In the genomic region with DNA sequence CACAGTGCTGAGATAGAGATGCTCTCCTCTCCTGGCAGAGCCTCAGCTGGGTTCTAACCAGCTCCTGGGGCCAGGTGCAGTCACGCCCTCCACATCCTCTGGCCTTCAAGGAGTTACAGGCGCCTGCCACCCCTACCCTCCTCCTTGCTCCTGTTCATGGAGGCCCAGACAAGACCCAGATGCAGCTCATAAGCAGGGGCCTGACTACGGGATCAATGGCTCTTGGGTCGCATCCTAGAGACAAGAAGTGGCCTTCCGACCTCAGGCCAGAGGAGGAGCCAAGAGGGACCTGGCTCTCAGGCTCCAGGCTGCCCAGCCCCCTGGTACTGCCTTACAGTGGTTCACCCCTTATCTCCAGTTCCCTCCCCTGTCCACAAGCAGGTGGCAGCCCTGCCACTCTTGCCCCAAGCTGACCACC, we compare ENCODE assay signal across 8 cellular contexts. TPM values are rescaled to one million over a fixed set of nuclear protein-coding genes. Genes with fewer than 3 reads are reported as not detected.
DNase-seq lines count a peak whose midpoint lies in the region; ATAC-seq and TF ChIP-seq lines count a peak whose summit lies in the region.

No MANE protein-coding gene starts in this region.

- no peak overlapping the region for H3K4ac ChIP-seq in mesendoderm (ENCODE audit: low read depth, low read length)

- no peaks in the 10 kb centered on the region for H3K27me3 Mint-ChIP-seq in dendritic cell treated with granulocyte-macrophage colony-stimulating factor and Interleukin-4, amounts not matched to agents 40 ng/mL and 50 ng/mL, for 4 days
- H3K27me3 Mint-ChIP-seq in type B pancreatic cell = no peaks in the 10 kb centered on the region

- peaks cover 76% of the 10 kb centered on the region for H3K36me3 Mint-ChIP-seq in dendritic cell treated with granulocyte-macrophage colony-stimulating factor and Interleukin-4, amounts not matched to agents 40 ng/mL and 50 ng/mL, for 4 days (ENCODE audit: low read depth)
- no peaks in the 10 kb centered on the region for H3K36me3 Mint-ChIP-seq in type B pancreatic cell

- no peaks in the 10 kb centered on the region for H3K9me2 ChIP-seq in Loucy (replicated peaks; ENCODE audit: low read depth, low read length)

- no CpG with 5 or more reads among the region's 5 CpGs for WGBS in mesendoderm (ENCODE audit: extremely low coverage, insufficient coverage, low lambda C conversion rate)

- H3K79me2 ChIP-seq in Loucy (ENCODE audit: insufficient read depth, low read length) (peaks cover 57% of the 10 kb centered on the region), mesendoderm (ENCODE audit: control insufficient read depth, insufficient read depth, low read length) (no peaks in the 10 kb centered on the region)

- H3K27ac ChIP-seq in rectal smooth muscle tissue (ENCODE audit: low read depth, low read length) = no peak overlapping the region
- H3K27ac ChIP-seq in mesendoderm (ENCODE audit: low read depth, low read length) = no peak overlapping the region

- no peak overlapping the region for H4K8ac ChIP-seq in mesendoderm (ENCODE audit: low read depth, low read length)

- H3K79me1 ChIP-seq in mesendoderm (ENCODE audit: low read length) = no peaks in the 10 kb centered on the region

- peak overlapping the region; percentile 85 for H3K4me3 Mint-ChIP-seq in dendritic cell treated with granulocyte-macrophage colony-stimulating factor and Interleukin-4, amounts not matched to agents 40 ng/mL and 50 ng/mL, for 4 days
- H3K4me3 Mint-ChIP-seq in type B pancreatic cell = no peak overlapping the region

- peak overlapping the region; percentile 91 for H3K9ac ChIP-seq in Loucy (ENCODE audit: low read depth, low read length, poor library complexity, severe bottlenecking)
- no peak overlapping the region for H3K9ac ChIP-seq in rectal smooth muscle tissue (ENCODE audit: low read length)
- H3K9ac ChIP-seq in mesendoderm (ENCODE audit: low read length) = no peak overlapping the region

- H4K20me1 ChIP-seq in Loucy (ENCODE audit: insufficient read depth, low read length, poor library complexity, severe bottlenecking) = peaks cover 14% of the 10 kb centered on the region

- no peak overlapping the region for H3K56ac ChIP-seq in mesendoderm (ENCODE audit: low read length)

- H3K23ac ChIP-seq in mesendoderm (ENCODE audit: low read length) = no peak overlapping the region

- DNase-seq in GM06990 (ENCODE audit: extremely low read depth, insufficient read length) = no peak
- DNase-seq in type B pancreatic cell (ENCODE audit: extremely low spot score, unreplicated experiment) = no peak
- DNase-seq in NCI-H1048 (lab: John Stamatoyannopoulos, UW) = no peak
- DNase-seq in mesendoderm = no peak
- DNase-seq in sciatic nerve (ENCODE audit: low spot score) = no peak

- H4K5ac ChIP-seq in mesendoderm (ENCODE audit: low read length) = no peak overlapping the region

- H2AFZ ChIP-seq in Loucy (ENCODE audit: low read length) = peak overlapping the region; percentile 84; the same call in 1 of the 2 replicates

- ATAC-seq in sciatic nerve = no peak

- H3K4me3 ChIP-seq in GM06990 (replicated peaks; ENCODE audit: low read depth, low read length) (peak overlapping the region; percentile 80), Loucy (ENCODE audit: low read length, poor library complexity, severe bottlenecking) (peak overlapping the region; percentile 87), rectal smooth muscle tissue (ENCODE audit: low read length) (peak overlapping the region; percentile 60), mesendoderm (ENCODE audit: low read length) (no peak overlapping the region)

- H2BK15ac ChIP-seq in mesendoderm (replicated peaks; ENCODE audit: low read depth) = no peak overlapping the region

- intact Hi-C loops in dendritic cell treated with granulocyte-macrophage colony-stimulating factor and Interleukin-4, amounts not matched to agents 40 ng/mL and 50 ng/mL, for 4 days (cut with micrococcal nuclease) = no loop called here
- intact Hi-C loops in sciatic nerve (cut with DNase I) = no loop called here

- peak overlapping the region; percentile 80 for H3K4me2 ChIP-seq in Loucy (ENCODE audit: low read depth, low read length, poor library complexity, severe bottlenecking)
- H3K4me2 ChIP-seq in mesendoderm (ENCODE audit: low read length) = no peak overlapping the region

- H3K9me3 Mint-ChIP-seq in dendritic cell treated with granulocyte-macrophage colony-stimulating factor and Interleukin-4, amounts not matched to agents 40 ng/mL and 50 ng/mL, for 4 days = no peaks in the 10 kb centered on the region
- no peaks in the 10 kb centered on the region for H3K9me3 Mint-ChIP-seq in type B pancreatic cell

- H3K18ac ChIP-seq in mesendoderm (ENCODE audit: low read length) = no peak overlapping the region

- no peaks in the 10 kb centered on the region for H3F3A ChIP-seq in Loucy (ENCODE audit: low read depth)

- no peak overlapping the region for H2BK5ac ChIP-seq in mesendoderm (ENCODE audit: low read length)

- peaks cover 89% of the 10 kb centered on the region for H3K4me1 Mint-ChIP-seq in dendritic cell treated with granulocyte-macrophage colony-stimulating factor and Interleukin-4, amounts not matched to agents 40 ng/mL and 50 ng/mL, for 4 days (ENCODE audit: low read depth)
- peaks cover 12% of the 10 kb centered on the region for H3K4me1 Mint-ChIP-seq in type B pancreatic cell (ENCODE audit: unreplicated experiment)

- no peak for TF ChIP-seq CTCF in GM06990 (IDR thresholded peaks at IDR 0.05; ENCODE audit: insufficient read depth, low read length, poor library complexity, severe bottlenecking)
- TF ChIP-seq CTCF in Loucy (conservative IDR thresholded peaks at IDR 0.05; ENCODE audit: low read length) = no peak; the same call in 1 of the 2 replicates
- no peak for TF ChIP-seq CTCF in type B pancreatic cell (conservative IDR thresholded peaks at IDR 0.05)

- H3K4me1 ChIP-seq in Loucy (ENCODE audit: insufficient read depth, low read length, poor library complexity, severe bottlenecking) = peaks cover 57% of the 10 kb centered on the region
- no peaks in the 10 kb centered on the region for H3K4me1 ChIP-seq in rectal smooth muscle tissue (ENCODE audit: control insufficient read depth, insufficient read depth, low read length)
- peaks cover 2% of the 10 kb centered on the region for H3K4me1 ChIP-seq in mesendoderm (ENCODE audit: control insufficient read depth, low read depth, low read length)

- H3K36me3 ChIP-seq in GM06990 (ENCODE audit: control insufficient read depth, insufficient read depth, low read length) = peaks cover 9% of the 10 kb centered on the region
- peaks cover 9% of the 10 kb centered on the region; the same call in 1 of the 2 replicates for H3K36me3 ChIP-seq in Loucy (ENCODE audit: insufficient read depth, low read length)
- H3K36me3 ChIP-seq in rectal smooth muscle tissue (ENCODE audit: control insufficient read depth, insufficient read depth, low read length) = peaks cover 1% of the 10 kb centered on the region
- H3K36me3 ChIP-seq in mesendoderm (ENCODE audit: control insufficient read depth, insufficient read depth, low read length) = no peaks in the 10 kb centered on the region

- H2BK120ac ChIP-seq in mesendoderm (ENCODE audit: low read depth, low read length) = no peak overlapping the region

- H2AK5ac ChIP-seq in mesendoderm (ENCODE audit: low read length) = no peak overlapping the region

- no peaks in the 10 kb centered on the region for H3K9me3 ChIP-seq in Loucy (ENCODE audit: insufficient read depth, low read depth, low read length)

- H3K27me3 ChIP-seq in GM06990 (replicated peaks; ENCODE audit: control insufficient read depth, insufficient read depth, low read length) (no peaks in the 10 kb centered on the region), Loucy (ENCODE audit: insufficient read depth, low read length, poor library complexity, severe bottlenecking) (no peaks in the 10 kb centered on the region), rectal smooth muscle tissue (ENCODE audit: control insufficient read depth, insufficient read depth, low read length) (no peaks in the 10 kb centered on the region), mesendoderm (ENCODE audit: insufficient read depth, low read length, poor library complexity) (no peaks in the 10 kb centered on the region)

- peak overlapping the region; percentile 75 for H3K27ac Mint-ChIP-seq in dendritic cell treated with granulocyte-macrophage colony-stimulating factor and Interleukin-4, amounts not matched to agents 40 ng/mL and 50 ng/mL, for 4 days
- H3K27ac Mint-ChIP-seq in type B pancreatic cell = no peak overlapping the region

RNA-seq across cellular contexts. Expression of a gene that starts 23.0 kb away (rescaled TPM):
- 26.8 and 56.2 TPM in 2 replicates for total RNA-seq in type B pancreatic cell (ENCODE audit: low replicate concordance)
- polyA plus RNA-seq in mesendoderm (2013, experiment 1 of 2) = 3.5 TPM
- polyA plus RNA-seq in mesendoderm (2013, experiment 2 of 2) = 3.7 TPM
- total RNA-seq in sciatic nerve = 30.6 TPM
